Comparison of ENCODE assay signal across 10 cellular contexts in genomic region chr3:58659051-58659675, GRCh38. TPM values are rescaled to one million over a fixed set of nuclear protein-coding genes. Genes with fewer than 3 reads are reported as not detected.
DNase-seq lines count a peak whose midpoint lies in the region; ATAC-seq lines count a peak whose summit lies in the region.
"Had no signal": no experiment of that assay in that cellular context is flagged by ENCODE, and none has a peak within 500 bp of the region (broad histone marks: within the 10 kb centered on the region; RNA-seq: fewer than 3 reads in every experiment).

No MANE protein-coding gene starts in this region.

- no peak overlapping the region for H2BK120ac ChIP-seq in neuronal stem cell (ENCODE audit: low read depth, low read length)

- H3K14ac ChIP-seq in neuronal stem cell (ENCODE audit: low read length): no peak overlapping the region

- no peak overlapping the region for H3K27ac ChIP-seq in neuronal stem cell (replicated peaks; ENCODE audit: low read length)

- WGBS in neuronal stem cell (ENCODE audit: extremely low coverage in 2 of 2, insufficient read length in 2 of 2, insufficient replicate concordance in 1 of 2), 2 donors: no CpG with 5 or more reads among the region's 15 CpGs

- no peak overlapping the region for H3K4me2 ChIP-seq in neuronal stem cell (ENCODE audit: insufficient read depth, low read length, poor library complexity, severe bottlenecking)

- H2BK15ac ChIP-seq in neuronal stem cell (ENCODE audit: low read length): no peak overlapping the region

- H3K4ac ChIP-seq in neuronal stem cell (ENCODE audit: low read length): no peak overlapping the region

- no peak overlapping the region for H3K23ac ChIP-seq in neuronal stem cell (ENCODE audit: low read depth, low read length, poor library complexity)

- H2AFZ ChIP-seq in neuronal stem cell (ENCODE audit: low read length): peak overlapping the region; percentile 66

- H2AK5ac ChIP-seq in neuronal stem cell (ENCODE audit: low read depth, low read length): no peak overlapping the region

- H3K4me1 ChIP-seq in neuronal stem cell (ENCODE audit: control insufficient read depth in 2 of 2, insufficient read depth in 1 of 2, low read depth in 1 of 2, low read length in 2 of 2): no peaks in the 10 kb centered on the region

- no peak overlapping the region for H3K9ac ChIP-seq in neuronal stem cell (ENCODE audit: low read depth, low read length, poor library complexity)

- no peak overlapping the region for H3K4me3 ChIP-seq in neuronal stem cell (ENCODE audit: low read length in 2 of 2)
- H3K4me3 ChIP-seq: GM12878 had no signal

- H3K36me3 ChIP-seq in neuronal stem cell (replicated peaks in 1 of 2; ENCODE audit: control insufficient read depth in 2 of 2, insufficient read depth in 2 of 2, low read length in 2 of 2): no peaks in the 10 kb centered on the region

- ATAC-seq in HG03280 (IDR thresholded peaks at IDR 0.05; ENCODE audit: unreplicated experiment) (no peak), HG02763 (IDR thresholded peaks at IDR 0.05; ENCODE audit: unreplicated experiment) (no peak)
- ATAC-seq: GM12878 had no signal

- no peaks in the 10 kb centered on the region for H3K79me1 ChIP-seq in neuronal stem cell (ENCODE audit: low read depth, low read length)

- peak overlapping the region; percentile 25 for H4K8ac ChIP-seq in neuronal stem cell (ENCODE audit: low read depth, low read length)

- peak; percentile 73 for DNase-seq in ELF-1 (ENCODE audit: low read depth, low spot score)
- DNase-seq in RPMI7951 (ENCODE audit: low read depth): peak; percentile 37
- DNase-seq in fibroblast of peridontal ligament (ENCODE audit: extremely low read depth): peak; percentile 29
- DNase-seq in neuronal stem cell (ENCODE audit: low spot score): no peak
- DNase-seq in NOMO-1 treated with dmso at 0.1 percent for 144 hours (lab: John Stamatoyannopoulos, UW; ENCODE audit: unreplicated experiment): no peak
- no peak for DNase-seq in NCI-H1105 (lab: John Stamatoyannopoulos, UW)
- DNase-seq: T-helper 2 cell had no signal

- peaks cover 0 to 3% of the 10 kb centered on the region in 2 donors for H3K9me3 ChIP-seq in neuronal stem cell (replicated peaks in 1 of 2; ENCODE audit: control insufficient read depth in 2 of 2, insufficient read depth in 1 of 2, low read depth in 1 of 2, low read length in 2 of 2)

- no peak overlapping the region for H2BK5ac ChIP-seq in neuronal stem cell (ENCODE audit: low read length)

- H3K27me3 ChIP-seq in neuronal stem cell (ENCODE audit: control insufficient read depth in 3 of 3, insufficient read depth in 3 of 3, low read depth in 1 of 3, low read length in 3 of 3): peaks cover 0 to 22% (median 1%) of the 10 kb centered on the region in 3 experiments

- H4K91ac ChIP-seq in neuronal stem cell (ENCODE audit: low read depth, low read length, poor library complexity): no peak overlapping the region

- H3K18ac ChIP-seq in neuronal stem cell (ENCODE audit: low read length): no peak overlapping the region

- H2BK12ac ChIP-seq in neuronal stem cell (ENCODE audit: low read length): no peak overlapping the region

RNA-seq across cellular contexts. Expression of gene FAM3D, which starts 7.4 kb away (rescaled TPM):
- total RNA-seq in RPMI7951 (2014; rRNA removed; shearing (Covaris generic)): not detected in 2 replicates
- polyA plus RNA-seq in neuronal stem cell (2013, experiment 1 of 2): 0.08 TPM
- polyA plus RNA-seq in neuronal stem cell (2013, experiment 2 of 2): 0.08 TPM
- total RNA-seq: GM12878 had no signal

Comparison
In these comparisons a context has a peak if more than half of its experiments do, and no peak if none do; other contexts are left out.
1. DNase-seq: peak in ELF-1 (single experiment), RPMI7951 (single experiment) and fibroblast of peridontal ligament (single experiment); none in neuronal stem cell (single experiment), NOMO-1 treated with dmso at 0.1 percent for 144 hours (single experiment) and NCI-H1105 (single experiment).